28 cellular contexts compared by ENCODE assay signal in the genomic region with DNA sequence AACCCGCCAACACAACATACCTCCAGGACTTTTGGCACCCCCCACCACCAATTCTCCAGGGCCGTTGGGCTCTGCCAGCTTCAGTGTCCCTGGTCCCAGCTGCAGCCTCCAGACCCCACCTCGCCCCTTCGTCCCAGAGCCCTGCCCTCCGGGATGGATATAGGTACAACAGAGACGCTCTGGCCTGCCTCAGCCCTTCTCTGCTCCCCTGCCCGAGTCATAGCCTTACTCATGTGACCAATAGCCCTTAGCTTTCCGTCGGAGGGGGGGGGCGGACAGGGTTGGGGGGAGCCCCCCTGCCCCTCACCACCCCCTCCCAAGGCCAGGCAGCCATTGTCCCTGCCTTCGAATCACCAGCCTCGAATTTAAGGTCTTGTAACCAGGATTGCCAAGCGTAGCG.
DNase-seq lines count a peak whose midpoint lies in the region; ATAC-seq, FAIRE-seq and TF ChIP-seq lines count a peak whose summit lies in the region.
"Had no signal": no experiment of that assay in that cellular context is flagged by ENCODE, and none has a peak within 500 bp of the region (broad histone marks: within the 10 kb centered on the region; RNA-seq: fewer than 3 reads in every experiment).

No MANE protein-coding gene starts in this region.

- H2AFZ ChIP-seq in SK-N-SH (ENCODE audit: low read depth), result no peak overlapping the region
- no peak overlapping the region for H2AFZ ChIP-seq in K562 (ENCODE audit: low read depth, low read length)
- H2AFZ ChIP-seq in mesenchymal stem cell (ENCODE audit: low read depth, low read length), result no peak overlapping the region

- H2BK5ac ChIP-seq in mesenchymal stem cell (ENCODE audit: low read depth, low read length, poor library complexity, severe bottlenecking), result no peak overlapping the region

- TF ChIP-seq CTCF in SK-N-SH (IDR thresholded peaks at IDR 0.05) (no peak), K562 (IDR thresholded peaks at IDR 0.05 in 2 of 3, conservative IDR thresholded peaks at IDR 0.05 in 1 of 3; ENCODE audit: insufficient read depth in 2 of 3, low read depth in 1 of 3, low read length in 3 of 3) (no peak), natural killer cell (IDR thresholded peaks at IDR 0.05) (no peak), GM13977 (IDR thresholded peaks at IDR 0.05; ENCODE audit: extremely low read depth, insufficient read depth, missing control alignments) (no peak)

- no peak overlapping the region for H3K4me3 Mint-ChIP-seq in natural killer cell
- H3K4me3 Mint-ChIP-seq: B cell; CD4-positive, alpha-beta T cell; CD8-positive, alpha-beta T cell had no signal

- no peaks in the 10 kb centered on the region for H3K79me2 ChIP-seq in SK-N-SH (ENCODE audit: insufficient read depth)
- H3K79me2 ChIP-seq in K562 (ENCODE audit: control insufficient read depth, insufficient read depth, low read length), result no peaks in the 10 kb centered on the region

- H3K4me1 ChIP-seq in SK-N-SH (ENCODE audit: control insufficient read depth in 1 of 2, insufficient read depth in 2 of 2, low read depth in 1 of 2, low read length in 1 of 2) (no peaks in the 10 kb centered on the region), K562 (replicated peaks in 1 of 2; ENCODE audit: control insufficient read depth in 2 of 2, insufficient read depth in 2 of 2, low read length in 2 of 2) (peaks cover 0 to 12% of the 10 kb centered on the region in 2 experiments; a peak in 2 of 5 replicates), mesenchymal stem cell (ENCODE audit: control insufficient read depth, insufficient read depth, low read depth, low read length) (no peaks in the 10 kb centered on the region)
- H3K4me1 ChIP-seq: BLaER1 treated with 17β-estradiol and CSF1 and Interleukin-3, amounts not matched to agents 10 nM and 100 nM; Caco-2 had no signal

- H3K18ac ChIP-seq in mesenchymal stem cell (ENCODE audit: low read depth in 1 of 2, low read length in 2 of 2), result no peak overlapping the region

- H3K23ac ChIP-seq in mesenchymal stem cell (ENCODE audit: low read length in 2 of 2), result no peak overlapping the region

- no peak overlapping the region for H3K4ac ChIP-seq in mesenchymal stem cell (ENCODE audit: low read depth in 1 of 2, low read length in 2 of 2)

- no peaks in the 10 kb centered on the region for H3F3A ChIP-seq in SK-N-SH (replicated peaks; ENCODE audit: insufficient read depth)

- H3K9me2 ChIP-seq in SK-N-SH, result no peaks in the 10 kb centered on the region

- TF ChIP-seq POLR2A in K562 (conservative IDR thresholded peaks at IDR 0.05), result no peak

- ATAC-seq in SK-N-SH treated with all-trans-retinoic acid at 6 μM for 48 hours, result no peak
- no peak for ATAC-seq in K562
- ATAC-seq in natural killer cell, result no peak
- ATAC-seq: A549; CD8-positive, alpha-beta T cell had no signal

- no TSS peak for BruUV-seq in K562 (replicated peaks; lab: Mats Ljungman, UMichigan)

- H3K9ac ChIP-seq in SK-N-SH (no peak overlapping the region), K562 (ENCODE audit: insufficient read depth in 1 of 2, low read depth in 2 of 2, low read length in 2 of 2) (no peak overlapping the region), mesenchymal stem cell (ENCODE audit: low read length) (no peak overlapping the region)
- H3K9ac ChIP-seq: BLaER1 treated with 17β-estradiol and CSF1 and Interleukin-3, amounts not matched to agents 10 nM and 100 nM had no signal

- H2BK120ac ChIP-seq in mesenchymal stem cell (ENCODE audit: low read depth, low read length), result no peak overlapping the region

- H3K27ac ChIP-seq in SK-N-SH (ENCODE audit: low read depth in 2 of 2, low read length in 1 of 2) (no peak overlapping the region), K562 (ENCODE audit: extremely low read depth, low read depth, low read length) (no peak overlapping the region), mesenchymal stem cell (ENCODE audit: low read length, poor library complexity, severe bottlenecking) (no peak overlapping the region)
- H3K27ac ChIP-seq: 22Rv1; A549; BLaER1 treated with 17β-estradiol and CSF1 and Interleukin-3, amounts not matched to agents 10 nM and 100 nM; C4-2B had no signal

- H3K27ac Mint-ChIP-seq in natural killer cell, result no peak overlapping the region
- H3K27ac Mint-ChIP-seq: B cell; CD4-positive, alpha-beta T cell; CD8-positive, alpha-beta T cell had no signal

- no peaks in the 10 kb centered on the region for H3K79me1 ChIP-seq in mesenchymal stem cell (replicated peaks; ENCODE audit: low read length, poor library complexity, severe bottlenecking)

- H4K91ac ChIP-seq in mesenchymal stem cell (ENCODE audit: low read length), result no peak overlapping the region

- H3K27me3 ChIP-seq in SK-N-SH (ENCODE audit: insufficient read depth) (peaks cover 36% of the 10 kb centered on the region; the same call in 1 of the 2 replicates), H7 (ENCODE audit: control insufficient read depth, insufficient read depth, low read length) (no peaks in the 10 kb centered on the region; the same call in 1 of the 2 replicates), K562 (ENCODE audit: control insufficient read depth in 2 of 2, insufficient read depth in 2 of 2, low read length in 2 of 2) (peaks cover 12 to 29% of the 10 kb centered on the region in 2 experiments), mesenchymal stem cell (ENCODE audit: control insufficient read depth in 1 of 2, insufficient read depth in 1 of 2, low read length in 2 of 2) (peaks cover 29 to 67% of the 10 kb centered on the region in 2 experiments)

- TF ChIP-seq EP300 in SK-N-SH (IDR thresholded peaks at IDR 0.05; ENCODE audit: borderline replicate concordance in 1 of 2, low read depth in 1 of 2, low read length in 1 of 2) (no peak), K562 (IDR thresholded peaks at IDR 0.05; ENCODE audit: low read length) (no peak)

- H4K20me1 ChIP-seq in SK-N-SH (ENCODE audit: insufficient read depth), result no peaks in the 10 kb centered on the region
- peaks cover 4% of the 10 kb centered on the region; the same call in 1 of the 2 replicates for H4K20me1 ChIP-seq in K562 (replicated peaks; ENCODE audit: control insufficient read depth, insufficient read depth, low read length)
- H4K20me1 ChIP-seq: BLaER1 treated with 17β-estradiol and CSF1 and Interleukin-3, amounts not matched to agents 10 nM and 100 nM had no signal

- no peak overlapping the region for H3K14ac ChIP-seq in mesenchymal stem cell (ENCODE audit: low read length in 2 of 2)

- H4K8ac ChIP-seq in mesenchymal stem cell (ENCODE audit: low read length), result no peak overlapping the region

- peak overlapping the region; percentile 48 for H2BK15ac ChIP-seq in mesenchymal stem cell (ENCODE audit: low read depth, poor library complexity, severe bottlenecking)

- H3K36me3 Mint-ChIP-seq in natural killer cell, result no peaks in the 10 kb centered on the region
- H3K36me3 Mint-ChIP-seq: CD8-positive, alpha-beta T cell had no signal

- H3K4me3 ChIP-seq in SK-N-SH (ENCODE audit: low read depth in 2 of 2, low read length in 1 of 2) (no peak overlapping the region), H7 (ENCODE audit: insufficient read depth, low read depth, low read length) (no peak overlapping the region), K562 (no peak overlapping the region), mesenchymal stem cell (ENCODE audit: insufficient read depth in 1 of 2, low read depth in 1 of 2, low read length in 2 of 2) (no peak overlapping the region)
- H3K4me3 ChIP-seq: A549; BLaER1 treated with 17β-estradiol and CSF1 and Interleukin-3, amounts not matched to agents 10 nM and 100 nM had no signal

- TF ChIP-seq RAD21 in SK-N-SH (IDR thresholded peaks at IDR 0.05; ENCODE audit: low read length), result no peak
- TF ChIP-seq RAD21 in K562 (CRISPR knock-in tag; conservative IDR thresholded peaks at IDR 0.05 in 1 of 2, IDR thresholded peaks at IDR 0.05 in 1 of 2), result no peak

- POLR2A ChIA-PET in SK-N-SH (lab: Yijun Ruan, JAX) (interaction anchor here (0.6 kb wide), 2 partner anchors 19 to 122 kb away, joined by 3 read pairs; no protein-coding TSS in a partner anchor), K562 (lab: Yijun Ruan, JAX) (no interaction called here)

- peaks cover 0 to 2% of the 10 kb centered on the region in 2 donors for H3K9me3 Mint-ChIP-seq in natural killer cell
- H3K9me3 Mint-ChIP-seq: CD4-positive, alpha-beta T cell; CD8-positive, alpha-beta T cell had no signal

- H3K27me3 Mint-ChIP-seq in natural killer cell (ENCODE audit: low read depth in 2 of 2), result peaks cover 0 to 8% of the 10 kb centered on the region in 2 donors

- no peak overlapping the region for H2BK12ac ChIP-seq in mesenchymal stem cell (ENCODE audit: low read length in 2 of 2)

- intact Hi-C loops in K562 (cut with micrococcal nuclease), result no loop called here
- intact Hi-C loops in natural killer cell (cut with micrococcal nuclease), result no loop called here

- H3K9me3 ChIP-seq in SK-N-SH (no peaks in the 10 kb centered on the region), K562 (replicated peaks; ENCODE audit: control insufficient read depth, insufficient read depth, low read depth, low read length) (no peaks in the 10 kb centered on the region), mesenchymal stem cell (ENCODE audit: control insufficient read depth, low read length) (no peaks in the 10 kb centered on the region)
- H3K9me3 ChIP-seq: A549, Caco-2 had no signal

- H3K4me1 Mint-ChIP-seq in natural killer cell, result no peaks in the 10 kb centered on the region
- H3K4me1 Mint-ChIP-seq: B cell had no signal

- H3K4me2 ChIP-seq in SK-N-SH (no peak overlapping the region), K562 (ENCODE audit: insufficient read depth, low read length) (no peak overlapping the region), mesenchymal stem cell (ENCODE audit: low read length, poor library complexity, severe bottlenecking) (no peak overlapping the region)
- H3K4me2 ChIP-seq: A549; BLaER1 treated with 17β-estradiol and CSF1 and Interleukin-3, amounts not matched to agents 10 nM and 100 nM had no signal

- DNase-seq in SK-N-SH, result peak; percentile 30
- DNase-seq in H7, result peak; percentile 70
- no peak for DNase-seq in K562 (ENCODE audit: extremely low read depth in 1 of 4, low spot score in 3 of 4)
- no peak for DNase-seq in mesenchymal stem cell
- DNase-seq in natural killer cell, result no peak
- DNase-seq in GM13977 (ENCODE audit: low spot score), result no peak
- DNase-seq in SIG-M5 (lab: John Stamatoyannopoulos, UW), result no peak
- DNase-seq: AML-193; Caco-2; Calu3; CD4-positive, alpha-beta T cell; CD8-positive, alpha-beta T cell; DMS 273 treated with DMSO at 0.1 percent for 48 hours; DMS153; DMS53; DMS79; DND-41; EL; GF-D8 had no signal

- CTCF ChIA-PET in SK-N-SH (lab: Yijun Ruan, JAX), result interaction anchor here (3.0 kb wide), 1 partner anchor 9 kb away, joined by 22 read pairs; no protein-coding TSS in a partner anchor
- CTCF ChIA-PET in K562 (lab: Yijun Ruan, JAX; ENCODE audit: low intra/inter-chr PET ratio), result interaction anchor here (1.3 kb wide), 1 partner anchor 12 kb away, joined by 3 read pairs; no protein-coding TSS in a partner anchor

- H3K36me3 ChIP-seq in SK-N-SH (replicated peaks in 1 of 2; ENCODE audit: control insufficient read depth in 1 of 2, insufficient read depth in 2 of 2, low read length in 1 of 2) (no peaks in the 10 kb centered on the region), H7 (replicated peaks; ENCODE audit: control insufficient read depth, insufficient read depth, low read length) (no peaks in the 10 kb centered on the region), K562 (ENCODE audit: control insufficient read depth, insufficient read depth, low read length) (no peaks in the 10 kb centered on the region), mesenchymal stem cell (ENCODE audit: control insufficient read depth in 1 of 2, insufficient read depth in 2 of 2, low read depth in 1 of 2, low read length in 2 of 2) (no peaks in the 10 kb centered on the region)
- H3K36me3 ChIP-seq: BLaER1 treated with 17β-estradiol and CSF1 and Interleukin-3, amounts not matched to agents 10 nM and 100 nM had no signal

- in situ Hi-C loops in K562 (cut with MboI) (loop anchor here (10.0 kb wide), 1 partner anchor 409 kb away; a partner anchor contains a TSS), GM13977 (cut with MboI; ENCODE audit: low pct_unique_long_range_greater_than_20kb, low sequenced_read_pairs, unreplicated experiment) (no loop called here)

- FAIRE-seq in K562 (lab: Jason Lieb, UNC), result no peak
- FAIRE-seq: A549, G401.6, GM12891, GM18507 had no signal

- WGBS in SK-N-SH (ENCODE audit: low lambda C conversion rate), result 64% methylated on average over 14 of the region's 14 CpGs
- WGBS in K562 (ENCODE audit: insufficient coverage, low coverage, missing lambda C conversion rate), result 37% methylated on average over 5 of the region's 14 CpGs
- WGBS in mesenchymal stem cell, result 71% methylated on average over 14 of the region's 14 CpGs

- H3K9me1 ChIP-seq in K562 (ENCODE audit: control insufficient read depth, insufficient read depth, low read length), result no peaks in the 10 kb centered on the region

- H2AK5ac ChIP-seq in mesenchymal stem cell (ENCODE audit: low read length, severe bottlenecking), result no peak overlapping the region

Comparison
In these comparisons a context has a peak if more than half of its experiments do, and no peak if none do; other contexts are left out.
1. DNase-seq: peak in SK-N-SH (single experiment) and H7 (single experiment); none in K562 (0 of 4), mesenchymal stem cell (single experiment), natural killer cell (single experiment), GM13977 (single experiment) and SIG-M5 (single experiment).